In the genomic region with DNA sequence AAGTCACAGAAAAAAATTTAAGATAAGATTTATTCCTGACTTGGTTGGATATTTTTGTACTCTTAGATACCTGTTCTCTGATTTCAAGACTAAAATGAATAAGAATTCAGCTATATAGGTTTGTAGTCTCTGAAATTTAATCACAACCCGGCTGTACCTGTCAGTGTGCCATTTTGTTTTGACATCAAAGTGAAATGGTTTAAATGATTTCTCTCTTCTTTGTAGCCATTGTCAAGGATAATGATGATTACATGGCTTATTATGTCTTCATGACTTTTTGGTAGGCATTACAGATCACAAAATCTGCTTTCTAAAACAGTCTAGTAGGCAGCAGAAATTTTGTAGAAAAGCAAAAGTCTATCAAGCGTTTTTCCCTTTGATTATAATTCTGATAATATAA, we compare ENCODE assay signal across 19 cellular contexts.
"Had no signal": no experiment of that assay in that cellular context is flagged by ENCODE, and none has a peak within 500 bp of the region (broad histone marks: within the 10 kb centered on the region; RNA-seq: fewer than 3 reads in every experiment).

No MANE protein-coding gene starts in this region.

- ATAC-seq: natural killer cell; right lobe of liver; stimulated activated naive B cell treated with anti-CD40 and anti-IgM and Interleukin-4, amounts not matched to agents 10 μg/mL and 1 μg/mL and 100 μg/mL, for 72 hours; stimulated activated naive CD8-positive, alpha-beta T cell treated with anti-CD3 and anti-CD28 coated beads, Interleukin-15, Interleukin-2, amounts not matched to agents 100 U/mL and 50 U/mL, for 24 hours had no signal

- DNase-seq: hypothalamus; immature natural killer cell; islet precursor cell; left ventricle myocardium inferior; mesendoderm; naive B cell; natural killer cell; nephron progenitor cell; ovary; right lobe of liver; stimulated activated CD4-positive, alpha-beta T cell treated with anti-CD3 and anti-CD28 coated beads, Interleukin-2, amount 100 ng/mL, for 24 hours; stimulated activated CD4-positive, alpha-beta T cell treated with anti-CD3 and anti-CD28 coated beads, Interleukin-4, amount 100 ng/mL, for 1 hour; stimulated activated naive B cell treated with anti-CD40 and anti-IgM and Interleukin-4, amounts not matched to agents 10 μg/mL and 1 μg/mL and 100 μg/mL, for 72 hours; stimulated activated naive CD8-positive, alpha-beta T cell treated with anti-CD3 and anti-CD28 coated beads, Interleukin-15, Interleukin-2, amounts not matched to agents 100 U/mL and 50 U/mL, for 24 hours; stomach; testis; thyroid gland; transverse colon; upper lobe of left lung had no signal
